ENCODE assay signal across 17 cellular contexts in the genomic region with DNA sequence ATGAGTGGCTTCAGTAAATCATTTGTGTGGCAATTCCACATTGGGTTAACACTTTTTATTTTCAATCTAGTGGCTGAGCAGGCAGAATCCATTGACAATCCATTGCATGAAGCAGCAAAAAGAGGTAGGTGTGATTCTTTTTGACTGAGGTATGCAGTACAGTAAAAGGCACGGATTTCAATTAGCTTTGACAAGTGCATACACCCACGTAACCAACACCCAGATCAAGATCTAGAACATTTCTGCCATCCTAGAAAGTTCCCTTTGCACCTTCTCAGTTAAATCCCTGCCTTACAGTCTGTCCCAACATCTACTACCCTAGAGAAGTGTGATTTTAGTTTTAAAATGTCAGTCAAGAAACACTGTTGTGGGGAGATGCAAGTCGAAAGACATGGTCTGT. TPM values are rescaled to one million over a fixed set of nuclear protein-coding genes. Genes with fewer than 3 reads are reported as not detected.
A peak's percentile ranks its signal among the peaks of the same experiment; 100 is the strongest.
DNase-seq lines count a peak whose midpoint lies in the region; ATAC-seq and TF ChIP-seq lines count a peak whose summit lies in the region.
"Had no signal": no experiment of that assay in that cellular context is flagged by ENCODE, and none has a peak within 500 bp of the region (broad histone marks: within the 10 kb centered on the region; RNA-seq: fewer than 3 reads in every experiment).

No MANE protein-coding gene starts in this region.

- H3K4me3 ChIP-seq in breast epithelium, result no peak overlapping the region

- no peak overlapping the region for H3K4me3 Mint-ChIP-seq in activated naive CD8-positive, alpha-beta T cell
- no peak overlapping the region for H3K4me3 Mint-ChIP-seq in activated naive CD8-positive, alpha-beta T cell treated with anti-CD3 and anti-CD28 coated beads for 36 hours
- H3K4me3 Mint-ChIP-seq in activated naive CD8-positive, alpha-beta T cell treated with anti-CD3 and anti-CD28 coated beads, Interleukin-2, amount 10 ng/mL, durations not matched to agents 7 days and 5 days, result no peak overlapping the region
- H3K4me3 Mint-ChIP-seq in naive thymus-derived CD8-positive, alpha-beta T cell, result no peak overlapping the region
- H3K4me3 Mint-ChIP-seq: B cell, HFFc6 had no signal

- H3K27me3 ChIP-seq in breast epithelium, result no peaks in the 10 kb centered on the region

- H3K4me1 Mint-ChIP-seq in activated naive CD8-positive, alpha-beta T cell (ENCODE audit: low read depth), result peaks cover 30% of the 10 kb centered on the region
- H3K4me1 Mint-ChIP-seq in activated naive CD8-positive, alpha-beta T cell treated with anti-CD3 and anti-CD28 coated beads for 36 hours, result peaks cover 13% of the 10 kb centered on the region
- H3K4me1 Mint-ChIP-seq in activated naive CD8-positive, alpha-beta T cell treated with anti-CD3 and anti-CD28 coated beads, Interleukin-2, amount 10 ng/mL, durations not matched to agents 7 days and 5 days, result peaks cover 12% of the 10 kb centered on the region
- peaks cover 6 to 32% (median 28%) of the 10 kb centered on the region in 4 donors for H3K4me1 Mint-ChIP-seq in naive thymus-derived CD8-positive, alpha-beta T cell
- H3K4me1 Mint-ChIP-seq: B cell had no signal

- H3K27ac Mint-ChIP-seq in activated naive CD8-positive, alpha-beta T cell, result peak overlapping the region; percentile 55
- no peak overlapping the region for H3K27ac Mint-ChIP-seq in activated naive CD8-positive, alpha-beta T cell treated with anti-CD3 and anti-CD28 coated beads for 36 hours
- H3K27ac Mint-ChIP-seq in activated naive CD8-positive, alpha-beta T cell treated with anti-CD3 and anti-CD28 coated beads, Interleukin-2, amount 10 ng/mL, durations not matched to agents 7 days and 5 days, result peak overlapping the region; percentile 8
- peak overlapping the region; percentile 0 to 88 (median 50) for H3K27ac Mint-ChIP-seq in naive thymus-derived CD8-positive, alpha-beta T cell
- H3K27ac Mint-ChIP-seq: B cell, HFFc6 had no signal

- POLR2A ChIA-PET in activated naive CD8-positive, alpha-beta T cell treated with anti-CD3 and anti-CD28 coated beads, Interleukin-2, amount 10 ng/mL, durations not matched to agents 7 days and 5 days (lab: Charles Lee), result no interaction called here
- POLR2A ChIA-PET in naive thymus-derived CD8-positive, alpha-beta T cell (lab: Charles Lee), result no interaction called here

- H3K4me1 ChIP-seq in breast epithelium, result no peaks in the 10 kb centered on the region

- ATAC-seq in activated naive CD8-positive, alpha-beta T cell treated with anti-CD3 and anti-CD28 coated beads, Interleukin-2, amount 10 ng/mL, durations not matched to agents 7 days and 5 days (ENCODE audit: low read depth), result no peak
- no peak for ATAC-seq in naive thymus-derived CD8-positive, alpha-beta T cell
- ATAC-seq: PC-3 had no signal

- H3K9me3 Mint-ChIP-seq in activated naive CD8-positive, alpha-beta T cell (ENCODE audit: low read depth), result no peaks in the 10 kb centered on the region
- H3K9me3 Mint-ChIP-seq in activated naive CD8-positive, alpha-beta T cell treated with anti-CD3 and anti-CD28 coated beads for 36 hours, result no peaks in the 10 kb centered on the region
- H3K9me3 Mint-ChIP-seq in activated naive CD8-positive, alpha-beta T cell treated with anti-CD3 and anti-CD28 coated beads, Interleukin-2, amount 10 ng/mL, durations not matched to agents 7 days and 5 days, result no peaks in the 10 kb centered on the region
- H3K9me3 Mint-ChIP-seq in naive thymus-derived CD8-positive, alpha-beta T cell, result no peaks in the 10 kb centered on the region
- H3K9me3 Mint-ChIP-seq: HFFc6 had no signal

- H3K36me3 Mint-ChIP-seq in activated naive CD8-positive, alpha-beta T cell, result peaks cover 31% of the 10 kb centered on the region
- peaks cover 40% of the 10 kb centered on the region for H3K36me3 Mint-ChIP-seq in activated naive CD8-positive, alpha-beta T cell treated with anti-CD3 and anti-CD28 coated beads for 36 hours
- H3K36me3 Mint-ChIP-seq in activated naive CD8-positive, alpha-beta T cell treated with anti-CD3 and anti-CD28 coated beads, Interleukin-2, amount 10 ng/mL, durations not matched to agents 7 days and 5 days, result peaks cover 66% of the 10 kb centered on the region
- peaks cover 26 to 81% (median 46%) of the 10 kb centered on the region in 3 donors for H3K36me3 Mint-ChIP-seq in naive thymus-derived CD8-positive, alpha-beta T cell

- intact Hi-C loops in breast epithelium (cut with DNase I; ENCODE audit: low total_unique reads), result no loop called here

- no peak for TF ChIP-seq CTCF in breast epithelium (IDR thresholded peaks at IDR 0.05)

- no peaks in the 10 kb centered on the region for H3K9me3 ChIP-seq in breast epithelium

- H3K36me3 ChIP-seq in breast epithelium, result peaks cover 3% of the 10 kb centered on the region

- no peak for TF ChIP-seq POLR2A in breast epithelium (IDR thresholded peaks at IDR 0.05)

- H3K27me3 Mint-ChIP-seq in activated naive CD8-positive, alpha-beta T cell, result no peaks in the 10 kb centered on the region
- no peaks in the 10 kb centered on the region for H3K27me3 Mint-ChIP-seq in activated naive CD8-positive, alpha-beta T cell treated with anti-CD3 and anti-CD28 coated beads for 36 hours
- H3K27me3 Mint-ChIP-seq in activated naive CD8-positive, alpha-beta T cell treated with anti-CD3 and anti-CD28 coated beads, Interleukin-2, amount 10 ng/mL, durations not matched to agents 7 days and 5 days, result no peaks in the 10 kb centered on the region
- no peaks in the 10 kb centered on the region for H3K27me3 Mint-ChIP-seq in naive thymus-derived CD8-positive, alpha-beta T cell
- H3K27me3 Mint-ChIP-seq: B cell had no signal

- DNase-seq in activated naive CD8-positive, alpha-beta T cell treated with anti-CD3 and anti-CD28 coated beads for 36 hours, result no peak
- DNase-seq in activated naive CD8-positive, alpha-beta T cell treated with anti-CD3 and anti-CD28 coated beads, Interleukin-2, amount 10 ng/mL, durations not matched to agents 7 days and 5 days, result no peak
- no peak for DNase-seq in naive thymus-derived CD8-positive, alpha-beta T cell
- DNase-seq in kidney tubule cell (ENCODE audit: low spot score) (no peak), NCI-H1930 (lab: John Stamatoyannopoulos, UW) (no peak), breast epithelium (ENCODE audit: low spot score in 2 of 2) (no peak)
- DNase-seq: COR-L47, DMS153, HFFc6, NCI-H1105 treated with DMSO at 0.1 percent for 48 hours, NCI-H187, NCI-H446, NCI-H748 treated with DMSO at 0.1 percent for 48 hours, PC-3 had no signal

- no peak overlapping the region for H3K27ac ChIP-seq in breast epithelium
- H3K27ac ChIP-seq: KMS-11 had no signal

RNA-seq across cellular contexts. Expression of a gene that starts 43.4 kb away (rescaled TPM):
- 10 to 100 TPM; 38.2 to 38.4 TPM for total RNA-seq in activated naive CD8-positive, alpha-beta T cell treated with anti-CD3 and anti-CD28 coated beads for 36 hours
- 100 to 1,000 TPM in 1 of 2 experiments, 10 to 100 TPM in 1; 99.9 to 108 TPM for total RNA-seq in activated naive CD8-positive, alpha-beta T cell treated with anti-CD3 and anti-CD28 coated beads, Interleukin-2, amount 10 ng/mL, durations not matched to agents 7 days and 5 days
- 10 to 100 TPM; 51.6 to 53.4 TPM for total RNA-seq in naive thymus-derived CD8-positive, alpha-beta T cell
- 100 to 1,000 TPM; 131 to 151 (median 132) TPM for polyA plus RNA-seq in naive thymus-derived CD8-positive, alpha-beta T cell
- 10 to 100 TPM; 26.9 to 38.9 (median 36.4) TPM for total RNA-seq in breast epithelium

RNA-seq across cellular contexts. Expression of a gene that starts 43.7 kb away (rescaled TPM):
- 1 to 10 TPM; 8.5 to 9.0 TPM for total RNA-seq in activated naive CD8-positive, alpha-beta T cell treated with anti-CD3 and anti-CD28 coated beads for 36 hours
- 10 to 100 TPM; 45.0 to 46.2 TPM for total RNA-seq in activated naive CD8-positive, alpha-beta T cell treated with anti-CD3 and anti-CD28 coated beads, Interleukin-2, amount 10 ng/mL, durations not matched to agents 7 days and 5 days
- total RNA-seq in naive thymus-derived CD8-positive, alpha-beta T cell, result 10 to 100 TPM; 79.5 to 85.3 TPM
- 10 to 100 TPM; 43.0 to 67.5 (median 55.4) TPM for polyA plus RNA-seq in naive thymus-derived CD8-positive, alpha-beta T cell
- 10 to 100 TPM; 21.8 to 27.9 (median 27.7) TPM for total RNA-seq in breast epithelium
